In genomic region chr21:43866659-43867331, GRCh38 we compare ENCODE assay signal across 8 cellular contexts. TPM values are rescaled to one million over a fixed set of nuclear protein-coding genes. Genes with fewer than 3 reads are reported as not detected.
DNase-seq lines count a peak whose midpoint lies in the region; ATAC-seq, FAIRE-seq and TF ChIP-seq lines count a peak whose summit lies in the region.

No MANE protein-coding gene starts in this region.

- SMC1A ChIA-PET in GM12878 (lab: Charles Lee; ENCODE audit: uncharacterized antibody, unreplicated experiment), result interaction anchor here (1.1 to 1.6 kb wide), 4 partner anchors 13 to 54 kb away, joined by 3 to 12 read pairs (median 5); no protein-coding TSS in a partner anchor

- CTCF ChIA-PET in GM12878 (lab: Yijun Ruan, JAX), result interaction anchor here (0.7 to 1.3 kb wide), 5 partner anchors 31 to 75 kb away, joined by 3 to 6 read pairs (median 4); no protein-coding TSS in a partner anchor

- H3K4me1 ChIP-seq in GM12878 (ENCODE audit: control insufficient read depth, insufficient read depth, low read length) (peaks cover 15% of the 10 kb centered on the region), left lung (peaks cover 6 to 53% of the 10 kb centered on the region in 2 donors)

- H3K4me3 ChIP-seq in GM12878 (peak overlapping the region; percentile 75), left lung (peak overlapping the region; percentile 54 to 78)

- ATAC-seq in GM18909 (IDR thresholded peaks at IDR 0.05; ENCODE audit: poor library complexity, unreplicated experiment) (peak; percentile 50), GM12878 (peak; percentile 85), left lung (peak; percentile 70), GM19328 (IDR thresholded peaks at IDR 0.05; ENCODE audit: unreplicated experiment) (no peak)

- no peak for TF ChIP-seq RAD21 in GM12878 (IDR thresholded peaks at IDR 0.05; ENCODE audit: insufficient read depth, low read depth, low read length)

- DNase-seq in RPMI8226 (peak; percentile 51), GM12878 (ENCODE audit: low read depth, low spot score) (peak; percentile 50), left lung (peak; percentile 49 to 83), superior temporal gyrus (ENCODE audit: extremely low spot score) (no peak), ecto neural progenitor cell (ENCODE audit: low spot score) (no peak)
- DNase-seq in stimulated activated CD8-positive, alpha-beta memory T cell treated with anti-CD3 and anti-CD28 coated beads, Interleukin-4, amount 100 ng/mL, for 48 hours, result peak; percentile 68

- TF ChIP-seq EP300 in GM12878 (IDR thresholded peaks at IDR 0.05; ENCODE audit: borderline replicate concordance in 1 of 2, control insufficient read depth in 1 of 2, low read depth in 2 of 2, low read length in 2 of 2), result no peak

- H3K36me3 ChIP-seq in GM12878 (ENCODE audit: control insufficient read depth in 2 of 2, insufficient read depth in 2 of 2, low read length in 1 of 2) (peaks cover 3 to 11% of the 10 kb centered on the region in 2 experiments; a peak in 2 of 4 replicates), left lung (no peaks in the 10 kb centered on the region)

- H4K20me1 ChIP-seq in GM12878 (ENCODE audit: control insufficient read depth, insufficient read depth), result 0 out of 2 replicates have a peak, but pooled peaks cover 3% of the 10 kb centered on the region

- no peak for FAIRE-seq in GM12878 (lab: Jason Lieb, UNC)

- WGBS in GM12878 (ENCODE audit: insufficient coverage, insufficient replicate concordance, low lambda C conversion rate, missing lambda C conversion rate), result 45% methylated on average over 24 of the region's 24 CpGs

- H3K27me3 ChIP-seq in GM12878 (replicated peaks in 1 of 2; ENCODE audit: control insufficient read depth in 2 of 2, insufficient read depth in 2 of 2, low read length in 1 of 2) (no peaks in the 10 kb centered on the region), left lung (peaks cover 0 to 6% of the 10 kb centered on the region in 2 donors)

- in situ Hi-C loops in GM12878 (cut with MboI), result no loop called here

- peak; percentile 84 for TF ChIP-seq POLR2A in GM12878 (IDR thresholded peaks at IDR 0.05; ENCODE audit: low read depth, low read length)

- peak overlapping the region; percentile 85 for H3K27ac ChIP-seq in GM12878 (ENCODE audit: control insufficient read depth, insufficient read depth)
- H3K27ac ChIP-seq in left lung, result peak overlapping the region; percentile 87 to 88

- TF ChIP-seq CTCF in GM12878 (IDR thresholded peaks at IDR 0.05 in 2 of 3, conservative IDR thresholded peaks at IDR 0.05 in 1 of 3; ENCODE audit: control insufficient read depth in 2 of 3, extremely low read depth in 1 of 3, insufficient read depth in 1 of 3, low read depth in 3 of 3, low read length in 3 of 3) (0 out of 6 replicates have a peak, but pooled peaks of 1 of the 3 experiments have one; percentile 3), left lung (IDR thresholded peaks at IDR 0.05) (no peak)

- BruUV-seq in GM12878 (replicated peaks; lab: Mats Ljungman, UMichigan), result no TSS peak

- intact Hi-C loops in GM12878 (cut with micrococcal nuclease; ENCODE audit: unreplicated experiment), result loop anchor here (2.0 kb wide), 2 partner anchors 52 to 72 kb away; no protein-coding TSS in a partner anchor
- intact Hi-C loops in left lung (cut with DNase I), result no loop called here

- no peaks in the 10 kb centered on the region; the same call in 2 of the 3 replicates for H3K9me3 ChIP-seq in GM12878 (replicated peaks; ENCODE audit: control insufficient read depth, insufficient read depth, low read length)
- no peaks in the 10 kb centered on the region for H3K9me3 ChIP-seq in left lung

- RAD21 ChIA-PET in GM12878 (lab: Charles Lee; ENCODE audit: unreplicated experiment), result interaction anchor here (0.6 to 1.9 kb wide), 6 partner anchors 14 to 432 kb away, joined by 3 to 17 read pairs (median 4); no protein-coding TSS in a partner anchor

- peak overlapping the region; percentile 88 for H3K9ac ChIP-seq in GM12878 (ENCODE audit: control insufficient read depth, insufficient read depth, low read length)

- POLR2A ChIA-PET in GM12878 (lab: Charles Lee), result interaction anchor here (0.7 to 1.5 kb wide), 6 partner anchors 9 to 85 kb away, joined by 3 to 7 read pairs (median 6); no protein-coding TSS in a partner anchor

- peaks cover 68% of the 10 kb centered on the region for H3K79me2 ChIP-seq in GM12878 (ENCODE audit: control insufficient read depth, insufficient read depth, low read length)

- H2AFZ ChIP-seq in GM12878 (ENCODE audit: control insufficient read depth, low read depth, low read length), result no peak overlapping the region

- peak overlapping the region; percentile 89 for H3K4me2 ChIP-seq in GM12878 (ENCODE audit: control insufficient read depth, insufficient read depth)

TF ChIP-seq in GM12878, 131 proteins besides CTCF, POLR2A, EP300 and RAD21 (continues in another document):
- TF ChIP-seq TARDBP (IDR thresholded peaks at IDR 0.05; ENCODE audit: borderline replicate concordance) (no peak), MYB (IDR thresholded peaks at IDR 0.05; ENCODE audit: borderline replicate concordance, low read depth, low read length) (no peak), TBL1XR1 (IDR thresholded peaks at IDR 0.05; ENCODE audit: low read depth, low read length) (0 out of 2 replicates have a peak, but pooled peaks have one; percentile 43), SMAD5 (IDR thresholded peaks at IDR 0.05; ENCODE audit: low read depth) (peak; percentile 37; the same call in 1 of the 2 replicates), KDM1A (IDR thresholded peaks at IDR 0.05; ENCODE audit: borderline replicate concordance) (no peak), STAT1 (conservative IDR thresholded peaks at IDR 0.05) (0 out of 2 replicates have a peak, but pooled peaks have one; percentile 31), JUNB (IDR thresholded peaks at IDR 0.05) (no peak), GATAD2B (conservative IDR thresholded peaks at IDR 0.05; ENCODE audit: low read depth) (no peak), E2F8 (IDR thresholded peaks at IDR 0.05; ENCODE audit: low read depth, partially characterized antibody) (no peak)

RNA-seq across cellular contexts. Expression of gene AGPAT3, which starts 1.8 kb away (rescaled TPM):
- total RNA-seq in GM12878 (2013; cell fraction: nucleolus; rRNA removed), result 212 and 233 TPM in 2 replicates
- 46.9 and 47.8 TPM in 2 replicates for total RNA-seq in GM12878 (2014; rRNA removed)
- total RNA-seq in GM12878 (2014; rRNA removed; fragmentation: Illumina TruSeq; extraction: Trizol), result 26.1 and 28.2 TPM in 2 replicates
- 89.5 and 110 TPM in 2 replicates for total RNA-seq in GM12878 (2021)
- polyA plus RNA-seq in GM12878 (2011; ENCODE audit: low read depth), result 17.3 TPM
- 27.6 and 47.8 TPM in 2 replicates for polyA plus RNA-seq in GM12878 (2011; rRNA removed)
- 59.2 and 60.5 TPM in 2 replicates for polyA plus RNA-seq in GM12878 (2011; cell fraction: cytosol; rRNA removed)
- polyA plus RNA-seq in GM12878 (2011; cell fraction: nucleus; rRNA removed), result 80.2 and 83.8 TPM in 2 replicates
- polyA plus RNA-seq in GM12878 (2012), result 36.8 and 49.6 TPM in 2 replicates
- 19.0 and 28.7 TPM in 2 replicates for polyA plus RNA-seq in GM12878 (2014; fragmentation: Illumina TruSeq; extraction: Trizol)
- 1 to 10 TPM; 1.2 to 3.7 TPM for polyA plus RNA-seq in GM12878 (2014; fragmentation: Nextera tagmentation; extraction: Ambion mirVana)
- 50.0 and 53.6 TPM in 2 replicates for polyA plus RNA-seq in GM12878 (2014; rRNA removed)
- 10 to 100 TPM; 17.5 to 33.0 TPM for polyA plus RNA-seq in GM12878 (2016; fragmentation: Nextera tagmentation; extraction: Ambion mirVana)
- 62.2 and 76.5 TPM in 2 replicates for polyA minus RNA-seq in GM12878 (2011; rRNA and poly(A)+ RNA removed)
- polyA minus RNA-seq in GM12878 (2011; cell fraction: cytosol; rRNA and poly(A)+ RNA removed), result 24.3 and 30.6 TPM in 2 replicates
- 23.3 and 43.3 TPM in 2 replicates for polyA minus RNA-seq in GM12878 (2011; cell fraction: nucleus; rRNA and poly(A)+ RNA removed)
- total RNA-seq in left lung, result 100 to 1,000 TPM; 106 to 111 TPM

Comparison
In these comparisons a context has a peak if more than half of its experiments do, and no peak if none do; other contexts are left out.
1. DNase-seq: peak in RPMI8226 (single experiment), GM12878 (single experiment), left lung (2 of 2) and stimulated activated CD8-positive, alpha-beta memory T cell treated with anti-CD3 and anti-CD28 coated beads, Interleukin-4, amount 100 ng/mL, for 48 hours (single experiment); none in superior temporal gyrus (single experiment) and ecto neural progenitor cell (single experiment).